Comparison of ENCODE assay signal across 30 cellular contexts in genomic region chr18:27404855-27405254, GRCh38.
DNase-seq lines count a peak whose midpoint lies in the region; ATAC-seq, FAIRE-seq and TF ChIP-seq lines count a peak whose summit lies in the region.
"Had no signal": no experiment of that assay in that cellular context is flagged by ENCODE, and none has a peak within 500 bp of the region (broad histone marks: within the 10 kb centered on the region; RNA-seq: fewer than 3 reads in every experiment).

No MANE protein-coding gene starts in this region.

- no TSS peak for BruUV-seq in PC-3 (replicated peaks; lab: Mats Ljungman, UMichigan)

- H3K4me1 ChIP-seq in PC-3 (ENCODE audit: insufficient read depth, low read length), result peaks cover 9% of the 10 kb centered on the region
- no peaks in the 10 kb centered on the region; a peak in 3 of 7 replicates for H3K4me1 ChIP-seq in H1 (replicated peaks in 1 of 4; ENCODE audit: control insufficient read depth in 3 of 4, insufficient read depth in 4 of 4, low read length in 3 of 4)
- H3K4me1 ChIP-seq in thyroid gland, result no peaks in the 10 kb centered on the region
- H3K4me1 ChIP-seq in right cardiac atrium (ENCODE audit: control insufficient read depth, insufficient read depth, low read length), result no peaks in the 10 kb centered on the region
- H3K4me1 ChIP-seq: A549; BLaER1 treated with 17β-estradiol and CSF1 and Interleukin-3, amounts not matched to agents 10 nM and 100 nM; Caco-2; Peyer's patch had no signal

- no peak overlapping the region; the same call in 1 of the 2 replicates for H2BK5ac ChIP-seq in H1 (ENCODE audit: low read depth, low read length)

- no peaks in the 10 kb centered on the region for H3F3A ChIP-seq in PC-3 (ENCODE audit: low read length, unreplicated experiment)

- CTCF ChIA-PET in PC-3 (lab: Charles Lee), result no interaction called here
- CTCF ChIA-PET in H1 (lab: Charles Lee; ENCODE audit: partially characterized antibody), result interaction anchor here (1.3 to 1.9 kb wide), 5 partner anchors 18 to 399 kb away, joined by 3 to 9 read pairs (median 5); no protein-coding TSS in a partner anchor

- H3K9ac ChIP-seq in PC-3 (ENCODE audit: low read length) (no peak overlapping the region), H1 (replicated peaks in 1 of 4; ENCODE audit: extremely low read depth in 1 of 4, low read depth in 3 of 4, low read length in 3 of 4) (no peak overlapping the region)
- H3K9ac ChIP-seq: BLaER1 treated with 17β-estradiol and CSF1 and Interleukin-3, amounts not matched to agents 10 nM and 100 nM; KMS-11 had no signal

- no peak overlapping the region for H3K14ac ChIP-seq in H1 (ENCODE audit: insufficient read length)

- no peaks in the 10 kb centered on the region for H3K9me2 ChIP-seq in PC-3 (replicated peaks; ENCODE audit: low read length)

- no peak overlapping the region for H2AFZ ChIP-seq in PC-3 (ENCODE audit: low read length)
- H2AFZ ChIP-seq in H1 (ENCODE audit: low read length), result peak overlapping the region; percentile 98

- no peaks in the 10 kb centered on the region for H3K9me3 Mint-ChIP-seq in nephron
- H3K9me3 Mint-ChIP-seq: IgD-negative memory B cell had no signal

- peak; percentile 60 for DNase-seq in PC-3
- DNase-seq in H1 (ENCODE audit: low read depth in 1 of 2, low spot score in 2 of 2), result no peak
- DNase-seq in left cardiac atrium, result no peak
- no peak for DNase-seq in NOMO-1 treated with DMSO at 0.1 percent for 48 hours (lab: John Stamatoyannopoulos, UW; ENCODE audit: unreplicated experiment)
- DNase-seq in thyroid gland, result no peak
- DNase-seq in right cardiac atrium, result no peak
- DNase-seq: AML-193; Caco-2; CD4-positive, alpha-beta T cell; GDM1; GOT3; NCI-H1092 treated with DMSO at 0.1 percent for 48 hours; NCI-H1436; NCI-H187; NCI-H2081 treated with DMSO at 0.1 percent for 48 hours; NCI-H2171; NCI-H226; NCI-H510A; NCI-H69; Peyer's patch; SIG-M5 had no signal

- H3K4me3 ChIP-seq in PC-3 (ENCODE audit: low read length) (no peak overlapping the region), H1 (ENCODE audit: extremely low read depth in 1 of 4, insufficient read depth in 2 of 4, low read depth in 3 of 4, low read length in 4 of 4) (no peak overlapping the region), thyroid gland (replicated peaks in 1 of 3) (no peak overlapping the region), right cardiac atrium (ENCODE audit: low read length) (no peak overlapping the region)
- H3K4me3 ChIP-seq: A549; BLaER1 treated with 17β-estradiol and CSF1 and Interleukin-3, amounts not matched to agents 10 nM and 100 nM; GM12878; Peyer's patch; SK-N-MC had no signal

- H3K36me3 ChIP-seq in PC-3 (ENCODE audit: low read depth, low read length) (no peaks in the 10 kb centered on the region), H1 (ENCODE audit: control insufficient read depth in 2 of 4, insufficient read depth in 4 of 4, low read length in 3 of 4) (no peaks in the 10 kb centered on the region), thyroid gland (no peaks in the 10 kb centered on the region)
- H3K36me3 ChIP-seq: BLaER1 treated with 17β-estradiol and CSF1 and Interleukin-3, amounts not matched to agents 10 nM and 100 nM; Peyer's patch had no signal

- H3K56ac ChIP-seq in H1 (replicated peaks; ENCODE audit: insufficient read length, low read depth, low read length), result no peak overlapping the region

- peak overlapping the region; percentile 21; the same call in 1 of the 2 replicates for H3K4me2 ChIP-seq in PC-3 (ENCODE audit: low read length)
- H3K4me2 ChIP-seq in H1 (ENCODE audit: insufficient read depth in 1 of 2, low read depth in 2 of 2, low read length in 2 of 2), result no peak overlapping the region
- H3K4me2 ChIP-seq: A549; BLaER1 treated with 17β-estradiol and CSF1 and Interleukin-3, amounts not matched to agents 10 nM and 100 nM; KMS-11 had no signal

- no peaks in the 10 kb centered on the region for H3K36me3 Mint-ChIP-seq in nephron (ENCODE audit: low read depth)
- H3K36me3 Mint-ChIP-seq: IgD-negative memory B cell had no signal

- ATAC-seq in PC-3 (peak; percentile 37), left cardiac atrium (no peak), right cardiac atrium (no peak)
- ATAC-seq: A549, GM12878, HCT116 had no signal

- H2BK12ac ChIP-seq in H1 (ENCODE audit: low read depth, low read length), result no peak overlapping the region; the same call in 1 of the 2 replicates

- no peak overlapping the region for H3K4ac ChIP-seq in H1 (replicated peaks; ENCODE audit: insufficient read length, low read depth, low read length)

- H4K5ac ChIP-seq in H1 (ENCODE audit: insufficient read length, low read depth, low read length), result no peak overlapping the region

- no peak overlapping the region for H2BK20ac ChIP-seq in H1 (ENCODE audit: low read length)

- no peaks in the 10 kb centered on the region for H3K79me1 ChIP-seq in H1 (ENCODE audit: low read depth, low read length)

- TF ChIP-seq POLR2A in H1 (IDR thresholded peaks at IDR 0.05; ENCODE audit: control extremely low read depth in 1 of 2, low read depth in 2 of 2, low read length in 2 of 2), result no peak
- TF ChIP-seq POLR2A in thyroid gland (IDR thresholded peaks at IDR 0.05), result no peak

- H2AK5ac ChIP-seq in H1 (ENCODE audit: low read depth, low read length), result no peak overlapping the region

- POLR2A ChIA-PET in PC-3 (lab: Charles Lee; ENCODE audit: unreplicated experiment), result no interaction called here
- POLR2A ChIA-PET in H1 (lab: Charles Lee; ENCODE audit: partially characterized antibody), result no interaction called here

- peaks cover 4% of the 10 kb centered on the region for H3K27me3 Mint-ChIP-seq in nephron (ENCODE audit: low read depth)
- H3K27me3 Mint-ChIP-seq: CD4-positive, alpha-beta T cell; IgD-negative memory B cell had no signal

- no peak overlapping the region for H3K23ac ChIP-seq in H1 (ENCODE audit: insufficient read length)

- WGBS in H1 (ENCODE audit: extremely low coverage in 1 of 2, insufficient coverage in 1 of 2, insufficient read length in 1 of 2, insufficient replicate concordance in 2 of 2, low coverage in 1 of 2, low lambda C conversion rate in 2 of 2, missing lambda C conversion rate in 1 of 2), 2 experiments, result 98% methylated on average over 2 of the region's 2 CpGs; no CpG with 5 or more reads in 1 of the 2 experiments
- 63 to 64% methylated on average over 2 of the region's 2 CpGs for WGBS in thyroid gland, 2 donors
- 84% methylated on average over 2 of the region's 2 CpGs for WGBS in right cardiac atrium

- H3K4me1 Mint-ChIP-seq in nephron, result peaks cover 4% of the 10 kb centered on the region
- H3K4me1 Mint-ChIP-seq: IgD-negative memory B cell had no signal

- peak overlapping the region; percentile 52; the same call in 1 of the 2 replicates for H3K18ac ChIP-seq in H1 (ENCODE audit: extremely low read depth, low read length)

- H3K79me2 ChIP-seq in PC-3 (ENCODE audit: low read length), result no peaks in the 10 kb centered on the region
- no peaks in the 10 kb centered on the region for H3K79me2 ChIP-seq in H1 (ENCODE audit: control insufficient read depth in 1 of 2, insufficient read depth in 2 of 2, low read length in 2 of 2)

- H3K4me3 Mint-ChIP-seq in nephron, result no peak overlapping the region
- H3K4me3 Mint-ChIP-seq: CD4-positive, alpha-beta T cell; IgD-negative memory B cell had no signal

- H3K27ac ChIP-seq in PC-3 (ENCODE audit: low read length), result no peak overlapping the region
- no peak overlapping the region for H3K27ac ChIP-seq in H1 (ENCODE audit: low read depth, low read length)
- H3K27ac ChIP-seq in thyroid gland, result no peak overlapping the region
- H3K27ac ChIP-seq in right cardiac atrium (ENCODE audit: low read length), result no peak overlapping the region
- H3K27ac ChIP-seq: A549; BLaER1 treated with 17β-estradiol and CSF1 and Interleukin-3, amounts not matched to agents 10 nM and 100 nM; HL-60; KMS-11; Peyer's patch; SK-N-MC had no signal

- no peaks in the 10 kb centered on the region for H3K9me3 ChIP-seq in PC-3 (ENCODE audit: low read length)
- H3K9me3 ChIP-seq in H1 (ENCODE audit: insufficient read depth in 2 of 2, low read depth in 1 of 2, low read length in 1 of 2), result no peaks in the 10 kb centered on the region
- H3K9me3 ChIP-seq in thyroid gland, result no peaks in the 10 kb centered on the region
- no peaks in the 10 kb centered on the region for H3K9me3 ChIP-seq in right cardiac atrium (ENCODE audit: control insufficient read depth, low read length)
- H3K9me3 ChIP-seq: A549; BLaER1 treated with 17β-estradiol and CSF1 and Interleukin-3, amounts not matched to agents 10 nM and 100 nM; Caco-2; Peyer's patch had no signal

- H2BK15ac ChIP-seq in H1 (ENCODE audit: low read length), result no peak overlapping the region

- no peak for TF ChIP-seq EP300 in H1 (IDR thresholded peaks at IDR 0.05; ENCODE audit: borderline replicate concordance in 1 of 2, low read depth in 2 of 2, low read length in 2 of 2)

- no peak overlapping the region for H4K8ac ChIP-seq in H1 (ENCODE audit: extremely low read depth, insufficient read depth, low read length)

- no peak for TF ChIP-seq RAD21 in H1 (IDR thresholded peaks at IDR 0.05 in 1 of 2, conservative IDR thresholded peaks at IDR 0.05 in 1 of 2; ENCODE audit: low read depth in 2 of 2, low read length in 2 of 2)

- H3K23me2 ChIP-seq in H1 (ENCODE audit: low read depth, low read length), result no peaks in the 10 kb centered on the region

- no peak for TF ChIP-seq CTCF in PC-3 (conservative IDR thresholded peaks at IDR 0.05; ENCODE audit: low read depth, low read length)
- no peak for TF ChIP-seq CTCF in H1 (IDR thresholded peaks at IDR 0.05; ENCODE audit: control extremely low read depth in 1 of 3, insufficient read depth in 1 of 3, low read depth in 1 of 3, low read length in 3 of 3)
- TF ChIP-seq CTCF in nephron (IDR thresholded peaks at IDR 0.05; ENCODE audit: unreplicated experiment in 3 of 3), result no peak
- TF ChIP-seq CTCF in thyroid gland (IDR thresholded peaks at IDR 0.05), result no peak

- intact Hi-C loops in PC-3 (cut with micrococcal nuclease), result no loop called here
- intact Hi-C loops in left cardiac atrium (cut with DNase I), result no loop called here
- intact Hi-C loops in thyroid gland (cut with DNase I), result no loop called here
- intact Hi-C loops in right cardiac atrium (cut with DNase I), result no loop called here

- H3K27ac Mint-ChIP-seq in nephron, result peak overlapping the region in 2 of 3 experiments; percentile 69 to 79
- H3K27ac Mint-ChIP-seq: CD4-positive, alpha-beta T cell; IgD-negative memory B cell had no signal

- H4K91ac ChIP-seq in H1 (replicated peaks; ENCODE audit: insufficient read length, low read length), result peak overlapping the region; percentile 15

- no peak for FAIRE-seq in H1 (lab: Jason Lieb, UNC)
- FAIRE-seq: A549, GM12878 had no signal

- H4K20me1 ChIP-seq in PC-3 (ENCODE audit: low read length) (no peaks in the 10 kb centered on the region), H1 (replicated peaks in 1 of 2; ENCODE audit: control insufficient read depth in 1 of 2, insufficient read depth in 2 of 2, low read length in 2 of 2) (no peaks in the 10 kb centered on the region)
- H4K20me1 ChIP-seq: BLaER1 treated with 17β-estradiol and CSF1 and Interleukin-3, amounts not matched to agents 10 nM and 100 nM had no signal

- no peak overlapping the region for H2BK120ac ChIP-seq in H1 (replicated peaks; ENCODE audit: low read depth, low read length)

- H3K27me3 ChIP-seq in PC-3 (ENCODE audit: low read length) (no peaks in the 10 kb centered on the region), H1 (replicated peaks in 1 of 4; ENCODE audit: control insufficient read depth in 3 of 4, extremely low read depth in 1 of 4, insufficient read depth in 3 of 4, low read length in 3 of 4) (no peaks in the 10 kb centered on the region), thyroid gland (no peaks in the 10 kb centered on the region), right cardiac atrium (ENCODE audit: control insufficient read depth, insufficient read depth) (peaks cover 2% of the 10 kb centered on the region)
- H3K27me3 ChIP-seq: BLaER1 treated with 17β-estradiol and CSF1 and Interleukin-3, amounts not matched to agents 10 nM and 100 nM; Peyer's patch had no signal
